ENCODE assay signal across 1 cellular context in the genomic region with DNA sequence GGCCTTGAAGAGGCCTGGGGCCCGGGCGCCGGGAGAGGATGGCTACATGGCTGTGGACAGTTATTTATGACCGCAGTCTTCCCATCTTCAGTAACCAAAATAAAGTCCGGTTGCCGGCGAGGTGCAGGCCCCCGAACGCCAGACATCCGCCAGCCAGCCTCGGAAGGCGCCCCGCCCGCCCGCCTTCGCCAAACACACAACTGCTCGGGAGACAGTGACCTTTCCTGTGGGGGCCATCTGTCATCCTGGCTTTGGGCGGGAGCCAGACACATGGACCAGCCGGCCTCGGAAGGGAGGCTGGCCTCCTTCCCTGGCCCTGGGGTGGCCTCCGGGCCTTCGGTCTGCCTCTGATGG.
TF ChIP-seq lines count a peak whose summit lies in the region.

No MANE protein-coding gene starts in this region.

TF ChIP-seq in A549, 52 proteins besides CTCF, POLR2A, EP300 and RAD21 (continued from another document):
- TF ChIP-seq MAX (IDR thresholded peaks at IDR 0.05) (no peak; the same call in 1 of the 2 replicates), FOSL2 (IDR thresholded peaks at IDR 0.05) (no peak), FOSL2 (CRISPR knock-in tag; IDR thresholded peaks at IDR 0.05) (0 out of 2 replicates have a peak, but pooled peaks have one; percentile 3), ESRRA (IDR thresholded peaks at IDR 0.05; ENCODE audit: borderline replicate concordance, low read length) (no peak), KDM5A (IDR thresholded peaks at IDR 0.05) (no peak), PBX3 (IDR thresholded peaks at IDR 0.05) (no peak), KDM1A (IDR thresholded peaks at IDR 0.05; ENCODE audit: low read depth) (no peak), MAFK (IDR thresholded peaks at IDR 0.05; ENCODE audit: partially characterized antibody) (no peak), RARB (CRISPR knock-in tag; IDR thresholded peaks at IDR 0.05) (0 out of 2 replicates have a peak, but pooled peaks have one; percentile 69), PHF8 (IDR thresholded peaks at IDR 0.05; ENCODE audit: borderline replicate concordance, low read depth) (no peak), MYC (IDR thresholded peaks at IDR 0.05; ENCODE audit: borderline replicate concordance, low read length) (no peak), RCOR1 (IDR thresholded peaks at IDR 0.05; ENCODE audit: low read depth, low read length) (no peak), EHF (CRISPR knock-in tag; IDR thresholded peaks at IDR 0.05) (peak; percentile 26; the same call in 1 of the 2 replicates), CBX2 (IDR thresholded peaks at IDR 0.05; ENCODE audit: borderline replicate concordance, low read depth) (no peak), E2F6 (IDR thresholded peaks at IDR 0.05; ENCODE audit: borderline replicate concordance, low read depth) (0 out of 2 replicates have a peak, but pooled peaks have one; percentile 23), ELK1 (IDR thresholded peaks at IDR 0.05; ENCODE audit: low read depth, low read length) (no peak), USF2 (IDR thresholded peaks at IDR 0.05) (no peak), HDAC2 (IDR thresholded peaks at IDR 0.05) (no peak), GATA3 (IDR thresholded peaks at IDR 0.05; ENCODE audit: borderline replicate concordance) (no peak), REST (IDR thresholded peaks at IDR 0.05) (no peak), CHD2 (IDR thresholded peaks at IDR 0.05; ENCODE audit: low read length, partially characterized antibody) (no peak), JUNB (IDR thresholded peaks at IDR 0.05) (no peak), JUN (IDR thresholded peaks at IDR 0.05) (no peak), HEYL (CRISPR knock-in tag; IDR thresholded peaks at IDR 0.05) (no peak), SMC3 (IDR thresholded peaks at IDR 0.05) (no peak), HES2 (IDR thresholded peaks at IDR 0.05) (no peak), FOSB (CRISPR knock-in tag; IDR thresholded peaks at IDR 0.05) (no peak), HOXB5 (CRISPR knock-in tag; IDR thresholded peaks at IDR 0.05) (0 out of 2 replicates have a peak, but pooled peaks have one; percentile 16), NR3C1 (IDR thresholded peaks at IDR 0.05) (no peak), ZC3H11A (IDR thresholded peaks at IDR 0.05) (no peak), CBX8 (IDR thresholded peaks at IDR 0.05) (no peak), HOXB13 (CRISPR knock-in tag; IDR thresholded peaks at IDR 0.05; ENCODE audit: low read depth) (0 out of 2 replicates have a peak, but pooled peaks have one; percentile 20), BCL3 (IDR thresholded peaks at IDR 0.05) (no peak), FOXS1 (CRISPR knock-in tag; IDR thresholded peaks at IDR 0.05) (0 out of 2 replicates have a peak, but pooled peaks have one; percentile 36), CEBPB (IDR thresholded peaks at IDR 0.05) (no peak), BHLHE40 (IDR thresholded peaks at IDR 0.05; ENCODE audit: low read depth, low read length) (no peak), TFCP2L1 (CRISPR knock-in tag; IDR thresholded peaks at IDR 0.05) (0 out of 2 replicates have a peak, but pooled peaks have one; percentile 23), RFX5 (IDR thresholded peaks at IDR 0.05) (no peak), MAZ (IDR thresholded peaks at IDR 0.05; ENCODE audit: borderline replicate concordance, low read depth, low read length) (no peak), TP53 (CRISPR knock-in tag; IDR thresholded peaks at IDR 0.05) (peak; percentile 88), ZNF302 (CRISPR knock-in tag; IDR thresholded peaks at IDR 0.05) (no peak)
